In genomic region chr11:61888043-61888442, GRCh38 we compare ENCODE assay signal across 13 cellular contexts. TPM values are rescaled to one million over a fixed set of nuclear protein-coding genes. Genes with fewer than 3 reads are reported as not detected.
DNase-seq lines count a peak whose midpoint lies in the region; ATAC-seq and TF ChIP-seq lines count a peak whose summit lies in the region.
"Had no signal": no experiment of that assay in that cellular context is flagged by ENCODE, and none has a peak within 500 bp of the region (broad histone marks: within the 10 kb centered on the region; RNA-seq: fewer than 3 reads in every experiment).

No MANE protein-coding gene starts in this region.

- H3K4me3 ChIP-seq in fibroblast of the aortic adventitia (ENCODE audit: low read depth, low read length) (no peak overlapping the region), neural progenitor cell (no peak overlapping the region)
- H3K4me3 ChIP-seq: skin epidermis had no signal

- no peak overlapping the region for H3K27ac ChIP-seq in CD4-positive, alpha-beta T cell (ENCODE audit: low read depth, low read length)
- H3K27ac ChIP-seq in neural progenitor cell, result no peak overlapping the region

- H3K9me3 Mint-ChIP-seq in CD4-positive, alpha-beta T cell, result no peaks in the 10 kb centered on the region
- H3K9me3 Mint-ChIP-seq in neural progenitor cell, result no peaks in the 10 kb centered on the region
- H3K9me3 Mint-ChIP-seq: activated CD4-positive, alpha-beta memory T cell treated with anti-CD3 and anti-CD28 coated beads for 36 hours had no signal

- H3F3A ChIP-seq in neural progenitor cell (ENCODE audit: low read depth), result peaks cover 15% of the 10 kb centered on the region

- peaks cover 3% of the 10 kb centered on the region for H3K27me3 ChIP-seq in CD4-positive, alpha-beta T cell (ENCODE audit: control insufficient read depth, insufficient read depth, low read length)
- H3K27me3 ChIP-seq in neural progenitor cell, result peaks cover 15% of the 10 kb centered on the region

- H3K4me3 Mint-ChIP-seq in CD4-positive, alpha-beta T cell, result peak overlapping the region; percentile 15
- no peak overlapping the region for H3K4me3 Mint-ChIP-seq in neural progenitor cell
- H3K4me3 Mint-ChIP-seq: activated CD4-positive, alpha-beta memory T cell treated with anti-CD3 and anti-CD28 coated beads for 36 hours had no signal

- CTCF ChIA-PET in CD4-positive, alpha-beta T cell (lab: Charles Lee), result interaction anchor here (1.2 kb wide), 1 partner anchor 11 kb away, joined by 4 read pairs; no protein-coding TSS in a partner anchor

- no peaks in the 10 kb centered on the region for H3K36me3 Mint-ChIP-seq in CD4-positive, alpha-beta T cell (ENCODE audit: low read depth)
- no peaks in the 10 kb centered on the region for H3K36me3 Mint-ChIP-seq in neural progenitor cell
- H3K36me3 Mint-ChIP-seq: activated CD4-positive, alpha-beta memory T cell treated with anti-CD3 and anti-CD28 coated beads for 36 hours; type B pancreatic cell had no signal

- intact Hi-C loops in CD4-positive, alpha-beta T cell (cut with DNase I, micrococcal nuclease), result no loop called here
- intact Hi-C loops in posterior vena cava (cut with DNase I), result no loop called here

- H4K20me1 ChIP-seq in neural progenitor cell (ENCODE audit: low read depth), result peaks cover 7% of the 10 kb centered on the region

- no peak overlapping the region for H2AFZ ChIP-seq in neural progenitor cell (replicated peaks)

- no peak for DNase-seq in CD4-positive, alpha-beta T cell
- DNase-seq in T1000 (lab: John Stamatoyannopoulos, UW) (peak; percentile 68), fibroblast of the aortic adventitia (ENCODE audit: low read depth) (peak; percentile 91), posterior vena cava (ENCODE audit: low spot score) (peak; percentile 96), neural progenitor cell (ENCODE audit: low spot score) (no peak)
- no peak for DNase-seq in stimulated activated CD4-positive, alpha-beta T cell treated with anti-CD3 and anti-CD28 coated beads, Interleukin-4, amount 100 ng/mL, for 24 hours
- DNase-seq: activated CD4-positive, alpha-beta memory T cell treated with anti-CD3 and anti-CD28 coated beads for 36 hours; NCI-H526 had no signal

- peaks cover 9% of the 10 kb centered on the region for H3K4me1 Mint-ChIP-seq in CD4-positive, alpha-beta T cell (ENCODE audit: low read depth)
- H3K4me1 Mint-ChIP-seq in neural progenitor cell, result peaks cover 7% of the 10 kb centered on the region

- no peak for TF ChIP-seq CTCF in CD4-positive, alpha-beta T cell (IDR thresholded peaks at IDR 0.05)
- TF ChIP-seq CTCF in fibroblast of the aortic adventitia (IDR thresholded peaks at IDR 0.05; ENCODE audit: insufficient read depth, low read length) (no peak), neural progenitor cell (IDR thresholded peaks at IDR 0.05) (no peak)

- no peak overlapping the region for H3K9ac ChIP-seq in neural progenitor cell

- no peaks in the 10 kb centered on the region for H3K27me3 Mint-ChIP-seq in CD4-positive, alpha-beta T cell
- peaks cover 4% of the 10 kb centered on the region for H3K27me3 Mint-ChIP-seq in neural progenitor cell (ENCODE audit: insufficient read depth, low read depth)
- H3K27me3 Mint-ChIP-seq: activated CD4-positive, alpha-beta memory T cell treated with anti-CD3 and anti-CD28 coated beads for 36 hours; type B pancreatic cell had no signal

- peaks cover 11% of the 10 kb centered on the region for H3K4me1 ChIP-seq in neural progenitor cell

- no peaks in the 10 kb centered on the region for H3K36me3 ChIP-seq in neural progenitor cell

- POLR2A ChIA-PET in CD4-positive, alpha-beta T cell (lab: Charles Lee), result no interaction called here

- no peaks in the 10 kb centered on the region for H3K79me2 ChIP-seq in neural progenitor cell (ENCODE audit: low read depth)

- H3K27ac Mint-ChIP-seq in CD4-positive, alpha-beta T cell, result no peak overlapping the region
- H3K27ac Mint-ChIP-seq in neural progenitor cell, result no peak overlapping the region
- H3K27ac Mint-ChIP-seq: activated CD4-positive, alpha-beta memory T cell treated with anti-CD3 and anti-CD28 coated beads for 36 hours; type B pancreatic cell had no signal

- no peaks in the 10 kb centered on the region for H3K9me3 ChIP-seq in CD4-positive, alpha-beta T cell (ENCODE audit: control insufficient read depth, low read length)
- H3K9me3 ChIP-seq in neural progenitor cell (ENCODE audit: low read depth), result no peaks in the 10 kb centered on the region

- ATAC-seq in CD4-positive, alpha-beta T cell (ENCODE audit: poor library complexity), result no peak
- ATAC-seq in GM21717 (IDR thresholded peaks at IDR 0.05; ENCODE audit: unreplicated experiment), result no peak
- no peak for ATAC-seq in GM21360 (IDR thresholded peaks at IDR 0.05; ENCODE audit: unreplicated experiment)
- ATAC-seq: esophagus mucosa had no signal

- H3K4me2 ChIP-seq in neural progenitor cell, result no peak overlapping the region

RNA-seq across cellular contexts. Expression of gene FADS3, which starts 3.3 kb away (rescaled TPM):
- 1 to 10 TPM; 6.9 TPM for total RNA-seq in CD4-positive, alpha-beta T cell
- total RNA-seq in fibroblast of the aortic adventitia (ENCODE audit: low replicate concordance) (22.1 and 35.9 TPM in 2 replicates), posterior vena cava (100 to 1,000 TPM in 1 of 2 donors, 10 to 100 TPM in 1; 83.0 to 106 TPM), neural progenitor cell (ENCODE audit: low replicate concordance) (10.1 and 28.7 TPM in 2 replicates)

RNA-seq across cellular contexts. Expression of gene RAB3IL1, which starts 29.3 kb away (rescaled TPM):
- total RNA-seq in CD4-positive, alpha-beta T cell, result not detected
- total RNA-seq in fibroblast of the aortic adventitia (ENCODE audit: low replicate concordance) (17.1 and 50.7 TPM in 2 replicates), posterior vena cava (10 to 100 TPM; 26.7 to 31.5 TPM), neural progenitor cell (ENCODE audit: low replicate concordance) (1.4 TPM in 2 replicates)

RNA-seq across cellular contexts. Expression of gene FADS2, which starts 59.9 kb away (rescaled TPM):
- under 1 TPM; 0.08 to 0.33 TPM for total RNA-seq in CD4-positive, alpha-beta T cell
- total RNA-seq in fibroblast of the aortic adventitia (ENCODE audit: low replicate concordance) (125 and 143 TPM in 2 replicates), posterior vena cava (100 to 1,000 TPM in 1 of 2 donors, 10 to 100 TPM in 1; 60.3 to 123 TPM), neural progenitor cell (ENCODE audit: low replicate concordance) (233 and 407 TPM in 2 replicates)

Comparison
In these comparisons a context has a peak if more than half of its experiments do, and no peak if none do; other contexts are left out.
1. DNase-seq: peak in T1000 (single experiment), fibroblast of the aortic adventitia (single experiment) and posterior vena cava (single experiment); none in CD4-positive, alpha-beta T cell (0 of 10), neural progenitor cell (single experiment) and stimulated activated CD4-positive, alpha-beta T cell treated with anti-CD3 and anti-CD28 coated beads, Interleukin-4, amount 100 ng/mL, for 24 hours (single experiment).
2. RNA of gene FADS2, which starts 59.9 kb away (total RNA-seq): 233 to 407 TPM in neural progenitor cell, 125 to 143 TPM in fibroblast of the aortic adventitia and 60.3 to 123 TPM in posterior vena cava; 0.08 to 0.33 TPM in CD4-positive, alpha-beta T cell; every median in the first group is over 10 times any median in the second.